In the genomic region with DNA sequence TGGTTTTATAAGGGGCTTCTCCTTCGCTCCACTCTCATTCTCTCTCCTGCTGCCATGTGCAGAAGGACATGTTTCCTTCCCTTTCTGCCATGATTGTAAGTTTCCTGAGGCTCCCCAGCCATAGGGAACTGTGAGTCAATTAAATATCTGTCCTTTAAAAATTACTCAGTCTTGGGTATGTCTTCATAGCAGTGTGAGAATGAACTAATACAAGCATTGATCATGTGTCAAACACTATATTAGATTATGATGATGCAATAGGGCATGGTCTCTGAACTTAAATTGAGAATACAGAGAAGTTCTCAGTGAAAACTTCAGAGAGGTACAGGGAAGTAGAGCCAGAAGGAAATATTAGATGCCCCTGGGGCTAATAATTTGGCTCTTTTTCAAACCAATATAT, we compare ENCODE assay signal across 21 cellular contexts. TPM values are rescaled to one million over a fixed set of nuclear protein-coding genes. Genes with fewer than 3 reads are reported as not detected.
DNase-seq lines count a peak whose midpoint lies in the region; ATAC-seq, FAIRE-seq and TF ChIP-seq lines count a peak whose summit lies in the region.
"Had no signal": no experiment of that assay in that cellular context is flagged by ENCODE, and none has a peak within 500 bp of the region (broad histone marks: within the 10 kb centered on the region; RNA-seq: fewer than 3 reads in every experiment).

No MANE protein-coding gene starts in this region.

- no peak overlapping the region for H3K4me2 ChIP-seq in K562 (ENCODE audit: insufficient read depth, low read length)
- H3K4me2 ChIP-seq: A549; BLaER1 treated with 17β-estradiol and CSF1 and Interleukin-3, amounts not matched to agents 10 nM and 100 nM had no signal

- no peak for ATAC-seq in K562
- ATAC-seq: A549; CD8-positive, alpha-beta T cell had no signal

- POLR2A ChIA-PET in HEK293 (lab: Yijun Ruan, JAX) (no interaction called here), K562 (lab: Yijun Ruan, JAX) (no interaction called here)

- 78% methylated on average over 1 of the region's 1 CpG for WGBS in K562 (ENCODE audit: insufficient coverage, low coverage, missing lambda C conversion rate)

- H3K9me3 ChIP-seq in HEK293 (ENCODE audit: control insufficient read depth, insufficient read depth, low read depth, low read length): no peaks in the 10 kb centered on the region
- no peaks in the 10 kb centered on the region for H3K9me3 ChIP-seq in K562 (replicated peaks; ENCODE audit: control insufficient read depth, insufficient read depth, low read depth, low read length)
- H3K9me3 ChIP-seq: Caco-2 had no signal

- no peaks in the 10 kb centered on the region for H3K9me1 ChIP-seq in K562 (ENCODE audit: control insufficient read depth, insufficient read depth, low read length)

- BruUV-seq in K562 (replicated peaks; lab: Mats Ljungman, UMichigan): no TSS peak

- intact Hi-C loops in K562 (cut with micrococcal nuclease): no loop called here

- no peak for TF ChIP-seq POLR2A in K562 (conservative IDR thresholded peaks at IDR 0.05)
- no peak for TF ChIP-seq POLR2A in erythroblast (IDR thresholded peaks at IDR 0.05; ENCODE audit: low read length)

- TF ChIP-seq EP300 in K562 (IDR thresholded peaks at IDR 0.05; ENCODE audit: low read length): no peak

- TF ChIP-seq RAD21 in K562 (CRISPR knock-in tag; conservative IDR thresholded peaks at IDR 0.05 in 1 of 2, IDR thresholded peaks at IDR 0.05 in 1 of 2): no peak

- no peaks in the 10 kb centered on the region for H4K20me1 ChIP-seq in K562 (replicated peaks; ENCODE audit: control insufficient read depth, insufficient read depth, low read length)
- H4K20me1 ChIP-seq: BLaER1 treated with 17β-estradiol and CSF1 and Interleukin-3, amounts not matched to agents 10 nM and 100 nM had no signal

- no peaks in the 10 kb centered on the region for H3K27me3 Mint-ChIP-seq in activated naive CD4-positive, alpha-beta T cell treated with anti-CD3 and anti-CD28 coated beads, Interleukin-2, amount 50 U/mL, for 24 hours
- H3K27me3 Mint-ChIP-seq: B cell; CD4-positive, alpha-beta T cell had no signal

- peaks cover 4% of the 10 kb centered on the region for H3K9me3 Mint-ChIP-seq in activated naive CD4-positive, alpha-beta T cell treated with anti-CD3 and anti-CD28 coated beads, Interleukin-2, amount 50 U/mL, for 24 hours

- H3K9ac ChIP-seq in K562 (ENCODE audit: insufficient read depth in 1 of 2, low read depth in 2 of 2, low read length in 2 of 2): no peak overlapping the region
- H3K9ac ChIP-seq: BLaER1 treated with 17β-estradiol and CSF1 and Interleukin-3, amounts not matched to agents 10 nM and 100 nM had no signal

- H3K27ac ChIP-seq in HEK293 (ENCODE audit: extremely low read depth, low read depth, low read length) (no peak overlapping the region), K562 (ENCODE audit: extremely low read depth, low read depth, low read length) (no peak overlapping the region)
- H3K27ac ChIP-seq: 22Rv1; A549; BLaER1 treated with 17β-estradiol and CSF1 and Interleukin-3, amounts not matched to agents 10 nM and 100 nM; C4-2B had no signal

- H3K4me3 ChIP-seq in HEK293 (ENCODE audit: low read depth, low read length): no peak overlapping the region
- no peak overlapping the region for H3K4me3 ChIP-seq in K562
- H3K4me3 ChIP-seq: A549; BLaER1 treated with 17β-estradiol and CSF1 and Interleukin-3, amounts not matched to agents 10 nM and 100 nM had no signal

- peaks cover 16% of the 10 kb centered on the region for H3K36me3 Mint-ChIP-seq in activated naive CD4-positive, alpha-beta T cell treated with anti-CD3 and anti-CD28 coated beads, Interleukin-2, amount 50 U/mL, for 24 hours

- no peak for DNase-seq in activated naive CD4-positive, alpha-beta T cell (lab: John Stamatoyannopoulos, UW)
- DNase-seq in K562 (ENCODE audit: extremely low read depth in 1 of 4, low spot score in 3 of 4): no peak
- DNase-seq in erythroblast (lab: John Stamatoyannopoulos, UW): no peak
- DNase-seq: AML-193; Caco-2; Calu3; CD4-positive, alpha-beta T cell; CD8-positive, alpha-beta T cell; DMS79 treated with DMSO at 0.1 percent for 48 hours; GF-D8 had no signal

- peaks cover 14% of the 10 kb centered on the region for H3K4me1 Mint-ChIP-seq in activated naive CD4-positive, alpha-beta T cell treated with anti-CD3 and anti-CD28 coated beads, Interleukin-2, amount 50 U/mL, for 24 hours

- H3K27me3 ChIP-seq in K562 (ENCODE audit: control insufficient read depth in 2 of 2, insufficient read depth in 2 of 2, low read length in 2 of 2): no peaks in the 10 kb centered on the region

- no peaks in the 10 kb centered on the region; a peak in 1 of 3 replicates for H3K36me3 ChIP-seq in HEK293 (ENCODE audit: control insufficient read depth in 2 of 2, insufficient read depth in 1 of 2, low read length in 2 of 2)
- H3K36me3 ChIP-seq in K562 (ENCODE audit: control insufficient read depth, insufficient read depth, low read length): peaks cover 5% of the 10 kb centered on the region; the same call in 2 of the 3 replicates

- FAIRE-seq in K562 (lab: Jason Lieb, UNC): no peak
- FAIRE-seq: A549, D721Med, G401.6, GM12891, GM19239 had no signal

- H3K4me3 Mint-ChIP-seq in activated naive CD4-positive, alpha-beta T cell treated with anti-CD3 and anti-CD28 coated beads, Interleukin-2, amount 50 U/mL, for 24 hours: no peak overlapping the region
- H3K4me3 Mint-ChIP-seq: B cell; CD4-positive, alpha-beta T cell; CD8-positive, alpha-beta T cell had no signal

- H3K27ac Mint-ChIP-seq in activated naive CD4-positive, alpha-beta T cell treated with anti-CD3 and anti-CD28 coated beads, Interleukin-2, amount 50 U/mL, for 24 hours: peak overlapping the region; percentile 36
- H3K27ac Mint-ChIP-seq: B cell; CD4-positive, alpha-beta T cell; CD8-positive, alpha-beta T cell had no signal

- in situ Hi-C loops in K562 (cut with MboI): no loop called here

- peaks cover 13% of the 10 kb centered on the region for H3K79me2 ChIP-seq in K562 (ENCODE audit: control insufficient read depth, insufficient read depth, low read length)

- TF ChIP-seq CTCF in HEK293 (tag by site-specific recombination; IDR thresholded peaks at IDR 0.05) (no peak), K562 (IDR thresholded peaks at IDR 0.05 in 2 of 3, conservative IDR thresholded peaks at IDR 0.05 in 1 of 3; ENCODE audit: insufficient read depth in 2 of 3, low read depth in 1 of 3, low read length in 3 of 3) (no peak)

- no peak overlapping the region for H2AFZ ChIP-seq in K562 (ENCODE audit: low read depth, low read length)

- CTCF ChIA-PET in HEK293 (lab: Yijun Ruan, JAX): no interaction called here
- CTCF ChIA-PET in K562 (lab: Yijun Ruan, JAX; ENCODE audit: low intra/inter-chr PET ratio): no interaction called here

- H3K4me1 ChIP-seq in HEK293 (ENCODE audit: control insufficient read depth, insufficient read depth, low read length) (peaks cover 12% of the 10 kb centered on the region), K562 (replicated peaks in 1 of 2; ENCODE audit: control insufficient read depth in 2 of 2, insufficient read depth in 2 of 2, low read length in 2 of 2) (peaks cover 12 to 18% of the 10 kb centered on the region in 2 experiments)

TF ChIP-seq in HEK293, 187 proteins besides CTCF, POLR2A, EP300 and RAD21:
- TF ChIP-seq SETDB1 (IDR thresholded peaks at IDR 0.05; ENCODE audit: insufficient read length, low read length): peak; percentile 50
- no peak for TF ChIP-seq EGR2 (tag by site-specific recombination; IDR thresholded peaks at IDR 0.05; ENCODE audit: low read depth)
- TF ChIP-seq ZNF76 (tag by site-specific recombination; IDR thresholded peaks at IDR 0.05; ENCODE audit: borderline replicate concordance, low read depth): no peak
- no peak for TF ChIP-seq ZNF585B (tag by site-specific recombination; IDR thresholded peaks at IDR 0.05)
- TF ChIP-seq HOXD13 (CRISPR knock-in tag; IDR thresholded peaks at IDR 0.05; ENCODE audit: borderline replicate concordance): no peak

TF ChIP-seq in K562, 482 proteins besides CTCF, POLR2A, EP300 and RAD21 (continues in another document):
- TF ChIP-seq TBP (optimal IDR thresholded peaks at IDR 0.05; ENCODE audit: low read depth, low read length) (no peak), ZEB2 (IDR thresholded peaks at IDR 0.05) (no peak), ZNF217 (CRISPR knock-in tag; IDR thresholded peaks at IDR 0.05) (no peak), CEBPB (tag; IDR thresholded peaks at IDR 0.05) (peak; percentile 64), CBX3 (IDR thresholded peaks at IDR 0.05; ENCODE audit: borderline replicate concordance in 1 of 2, low read length in 2 of 2) (peak in 1 of 2 experiments; percentile 40; a peak in 1 of 3 replicates), TRIM28 (IDR thresholded peaks at IDR 0.05) (0 out of 2 replicates have a peak, but pooled peaks have one; percentile 41), CEBPG (CRISPR knock-in tag; IDR thresholded peaks at IDR 0.05) (peak; percentile 28; the same call in 1 of the 2 replicates), CEBPG (tag; conservative IDR thresholded peaks at IDR 0.05 in 1 of 2, IDR thresholded peaks at IDR 0.05 in 1 of 2) (peak; percentile 65 to 91)
- TF ChIP-seq, protein P1, sequence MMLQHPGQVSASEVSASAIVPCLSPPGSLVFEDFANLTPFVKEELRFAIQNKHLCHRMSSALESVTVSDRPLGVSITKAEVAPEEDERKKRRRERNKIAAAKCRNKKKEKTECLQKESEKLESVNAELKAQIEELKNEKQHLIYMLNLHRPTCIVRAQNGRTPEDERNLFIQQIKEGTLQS (IDR thresholded peaks at IDR 0.05): peak; percentile 87
- TF ChIP-seq, protein P1 (CRISPR knock-in tag; conservative IDR thresholded peaks at IDR 0.05): no peak

RNA-seq across cellular contexts. Expression of a gene that starts 5.9 kb away (rescaled TPM):
- 73.1 and 225 TPM in 2 replicates for total RNA-seq in K562 (2011; cell fraction: chromatin; rRNA removed; ENCODE audit: low replicate concordance)
- total RNA-seq in K562 (2011; cell fraction: nucleolus; rRNA removed): 23.2 and 29.0 TPM in 2 replicates
- 73.0 and 112 TPM in 2 replicates for total RNA-seq in K562 (2011; cell fraction: nucleoplasm; rRNA removed)
- total RNA-seq in K562 (2014; rRNA removed) (22.6 and 24.4 TPM in 2 replicates), K562 (2014; rRNA removed; fragmentation: Illumina TruSeq; extraction: Trizol) (27.8 and 30.0 TPM in 2 replicates), K562 (2015; rRNA removed; fragmentation: Illumina TruSeq; extraction: Trizol) (22.1 and 27.0 TPM in 2 replicates), K562 (2021) (16.9 and 22.2 TPM in 2 replicates)
- polyA plus RNA-seq in K562 (2011; rRNA removed) (16.6 and 18.0 TPM in 2 replicates), K562 (2014; fragmentation: Illumina TruSeq; extraction: Trizol) (10.6 and 13.4 TPM in 2 replicates), K562 (2014; fragmentation: Nextera tagmentation; extraction: Ambion mirVana) (1 to 10 TPM; 3.1 to 4.4 TPM), K562 (2014; rRNA removed) (8.2 and 11.7 TPM in 2 replicates)
- 1.5 and 4.2 TPM in 2 replicates for polyA plus RNA-seq in K562 (2011; cell fraction: cytosol; rRNA removed)
- polyA plus RNA-seq in K562 (2011; cell fraction: nucleus; rRNA removed): 22.8 and 28.7 TPM in 2 replicates
- 8.7 and 10.2 TPM in 2 replicates for polyA plus RNA-seq in K562 (2012)
- polyA minus RNA-seq in K562 (2011; rRNA and poly(A)+ RNA removed): 40.5 and 51.3 TPM in 2 replicates
- 6.9 and 14.5 TPM in 2 replicates for polyA minus RNA-seq in K562 (2011; cell fraction: cytosol; rRNA and poly(A)+ RNA removed)
- polyA minus RNA-seq in K562 (2011; cell fraction: nucleus; rRNA and poly(A)+ RNA removed): 48.7 and 81.2 TPM in 2 replicates
